8 cellular contexts compared by ENCODE assay signal in genomic region chr13:42272776-42273175, GRCh38. TPM values are rescaled to one million over a fixed set of nuclear protein-coding genes. Genes with fewer than 3 reads are reported as not detected.
DNase-seq lines count a peak whose midpoint lies in the region; ATAC-seq and TF ChIP-seq lines count a peak whose summit lies in the region.

No MANE protein-coding gene starts in this region.

- H3K9me3 Mint-ChIP-seq in stimulated activated naive CD8-positive, alpha-beta T cell treated with anti-CD3 and anti-CD28 coated beads, Interleukin-15, Interleukin-2, amounts not matched to agents 100 ng/mL and 50 ng/mL, for 24 hours, result peaks cover 10% of the 10 kb centered on the region
- H3K9me3 Mint-ChIP-seq in mesothelial cell of epicardium, result peaks cover 13% of the 10 kb centered on the region

- H3K27ac Mint-ChIP-seq in stimulated activated naive CD8-positive, alpha-beta T cell treated with anti-CD3 and anti-CD28 coated beads, Interleukin-15, Interleukin-2, amounts not matched to agents 100 ng/mL and 50 ng/mL, for 24 hours, result peak overlapping the region; percentile 98
- H3K27ac Mint-ChIP-seq in mesothelial cell of epicardium, result peak overlapping the region; percentile 96

- H3K27ac ChIP-seq in brain microvascular endothelial cell, result peak overlapping the region; percentile 87

- no peaks in the 10 kb centered on the region for H3K36me3 ChIP-seq in brain microvascular endothelial cell (replicated peaks)

- peaks cover 52% of the 10 kb centered on the region for H3K36me3 Mint-ChIP-seq in stimulated activated naive CD8-positive, alpha-beta T cell treated with anti-CD3 and anti-CD28 coated beads, Interleukin-15, Interleukin-2, amounts not matched to agents 100 ng/mL and 50 ng/mL, for 24 hours (ENCODE audit: low read depth)
- no peaks in the 10 kb centered on the region for H3K36me3 Mint-ChIP-seq in mesothelial cell of epicardium

- ATAC-seq in stimulated activated naive CD8-positive, alpha-beta T cell treated with anti-CD3 and anti-CD28 coated beads, Interleukin-15, Interleukin-2, amounts not matched to agents 100 U/mL and 50 U/mL, for 24 hours, result no peak
- no peak for ATAC-seq in GM19467 (IDR thresholded peaks at IDR 0.05; ENCODE audit: unreplicated experiment)

- in situ Hi-C loops in brain microvascular endothelial cell (cut with HindIII; ENCODE audit: low pct_ligation_motif_present, low sequenced_read_pairs), result no loop called here

- no peaks in the 10 kb centered on the region for H3K27me3 ChIP-seq in brain microvascular endothelial cell (replicated peaks)

- H3K4me3 ChIP-seq in brain microvascular endothelial cell (ENCODE audit: low read depth, low read length), result peak overlapping the region; percentile 84

- TF ChIP-seq CTCF in brain microvascular endothelial cell (IDR thresholded peaks at IDR 0.05; ENCODE audit: low read depth, low read length, missing control alignments), result no peak
- TF ChIP-seq CTCF in mesothelial cell of epicardium (IDR thresholded peaks at IDR 0.05; ENCODE audit: unreplicated experiment), result no peak
- TF ChIP-seq CTCF in GM20000 (IDR thresholded peaks at IDR 0.05; ENCODE audit: extremely low read depth, missing control alignments), result no peak

- peaks cover 61% of the 10 kb centered on the region for H3K4me1 Mint-ChIP-seq in stimulated activated naive CD8-positive, alpha-beta T cell treated with anti-CD3 and anti-CD28 coated beads, Interleukin-15, Interleukin-2, amounts not matched to agents 100 ng/mL and 50 ng/mL, for 24 hours (ENCODE audit: low read depth)
- peaks cover 37% of the 10 kb centered on the region for H3K4me1 Mint-ChIP-seq in mesothelial cell of epicardium

- H3K27me3 Mint-ChIP-seq in stimulated activated naive CD8-positive, alpha-beta T cell treated with anti-CD3 and anti-CD28 coated beads, Interleukin-15, Interleukin-2, amounts not matched to agents 100 ng/mL and 50 ng/mL, for 24 hours, result no peaks in the 10 kb centered on the region
- no peaks in the 10 kb centered on the region for H3K27me3 Mint-ChIP-seq in mesothelial cell of epicardium (ENCODE audit: low read depth)

- peak overlapping the region; percentile 99 for H3K4me3 Mint-ChIP-seq in stimulated activated naive CD8-positive, alpha-beta T cell treated with anti-CD3 and anti-CD28 coated beads, Interleukin-15, Interleukin-2, amounts not matched to agents 100 ng/mL and 50 ng/mL, for 24 hours
- H3K4me3 Mint-ChIP-seq in mesothelial cell of epicardium, result peak overlapping the region; percentile 96

- no peak for DNase-seq in stimulated activated naive CD8-positive, alpha-beta T cell treated with anti-CD3 and anti-CD28 coated beads, Interleukin-15, Interleukin-2, amounts not matched to agents 100 U/mL and 50 U/mL, for 24 hours
- DNase-seq in brain microvascular endothelial cell (no peak), mesothelial cell of epicardium (ENCODE audit: low spot score in 2 of 2, unreplicated experiment in 2 of 2) (no peak), kidney tubule cell (ENCODE audit: low spot score) (no peak), GM20000 (ENCODE audit: low spot score) (no peak)
- DNase-seq in activated CD4-positive, alpha-beta T cell treated with anti-CD3 and anti-CD28 coated beads, Interleukin-2, amount 50 U/mL, for 1 hour, result no peak

RNA-seq across cellular contexts. Expression of gene AKAP11, which starts 0.8 kb away (rescaled TPM):
- 33.9 to 35.1 TPM (median 34.9 TPM) in 3 replicates for total RNA-seq in mesothelial cell of epicardium
